Comparison of ENCODE assay signal across 12 cellular contexts in genomic region chr18:7459851-7460774, GRCh38.
DNase-seq lines count a peak whose midpoint lies in the region; ATAC-seq and TF ChIP-seq lines count a peak whose summit lies in the region.
"Had no signal": no experiment of that assay in that cellular context is flagged by ENCODE, and none has a peak within 500 bp of the region (broad histone marks: within the 10 kb centered on the region; RNA-seq: fewer than 3 reads in every experiment).

No MANE protein-coding gene starts in this region.

- H3K79me2 ChIP-seq in fibroblast of lung (ENCODE audit: control insufficient read depth, insufficient read depth, low read length) = no peaks in the 10 kb centered on the region

- peak overlapping the region; percentile 67 for H3K4me2 ChIP-seq in fibroblast of lung (ENCODE audit: extremely low read depth, insufficient read depth, low read length)

- H4K20me1 ChIP-seq in fibroblast of lung (ENCODE audit: control insufficient read depth, extremely low read depth, insufficient read depth, low read length) = no peaks in the 10 kb centered on the region

- no peak overlapping the region for H3K9ac ChIP-seq in fibroblast of lung (ENCODE audit: insufficient read depth, low read length)

- H3K4me3 ChIP-seq in fibroblast of lung (replicated peaks in 1 of 4; ENCODE audit: control extremely low read depth in 1 of 4, insufficient read depth in 1 of 4, low read depth in 3 of 4, low read length in 4 of 4) (peak overlapping the region in 3 of 4 experiments; percentile 19 to 59 (median 36)), thoracic aorta (peak overlapping the region; percentile 65)

- H3K27me3 ChIP-seq in fibroblast of lung (ENCODE audit: control insufficient read depth, insufficient read depth, low read length) (no peaks in the 10 kb centered on the region), thoracic aorta (replicated peaks; ENCODE audit: insufficient read depth) (no peaks in the 10 kb centered on the region)

- H3K27ac Mint-ChIP-seq in nephron = peak overlapping the region; percentile 21 to 59 (median 42)
- no peak overlapping the region for H3K27ac Mint-ChIP-seq in activated naive CD4-positive, alpha-beta T cell treated with anti-CD3 and anti-CD28 coated beads, Interleukin-2, amount 10 ng/mL, durations not matched to agents 7 days and 5 days

- ATAC-seq in thoracic aorta (ENCODE audit: insufficient number of reproducible peaks, low FRiP score, low read depth) (no peak), HG03108 (IDR thresholded peaks at IDR 0.05; ENCODE audit: unreplicated experiment) (no peak), GM19467 (IDR thresholded peaks at IDR 0.05; ENCODE audit: unreplicated experiment) (no peak)

- H3K36me3 Mint-ChIP-seq in nephron (ENCODE audit: low read depth) = no peaks in the 10 kb centered on the region
- no peaks in the 10 kb centered on the region for H3K36me3 Mint-ChIP-seq in activated naive CD4-positive, alpha-beta T cell treated with anti-CD3 and anti-CD28 coated beads, Interleukin-2, amount 10 ng/mL, durations not matched to agents 7 days and 5 days

- TF ChIP-seq CTCF in fibroblast of lung (conservative IDR thresholded peaks at IDR 0.05 in 1 of 2, IDR thresholded peaks at IDR 0.05 in 1 of 2; ENCODE audit: low read depth in 1 of 2, low read length in 2 of 2) = no peak
- TF ChIP-seq CTCF in nephron (IDR thresholded peaks at IDR 0.05; ENCODE audit: unreplicated experiment in 3 of 3) = no peak
- TF ChIP-seq CTCF in thoracic aorta (IDR thresholded peaks at IDR 0.05) = no peak

- H3K9me3 ChIP-seq in fibroblast of lung (ENCODE audit: control insufficient read depth, insufficient read depth, low read depth, low read length) (no peaks in the 10 kb centered on the region), thoracic aorta (no peaks in the 10 kb centered on the region)

- H3K36me3 ChIP-seq in fibroblast of lung (ENCODE audit: control insufficient read depth, insufficient read depth, low read length) (no peaks in the 10 kb centered on the region), thoracic aorta (no peaks in the 10 kb centered on the region)

- peaks cover 13% of the 10 kb centered on the region for H3K27me3 Mint-ChIP-seq in nephron (ENCODE audit: low read depth)
- no peaks in the 10 kb centered on the region for H3K27me3 Mint-ChIP-seq in activated naive CD4-positive, alpha-beta T cell treated with anti-CD3 and anti-CD28 coated beads, Interleukin-2, amount 10 ng/mL, durations not matched to agents 7 days and 5 days

- no peak overlapping the region for H2AFZ ChIP-seq in fibroblast of lung (ENCODE audit: low read length)

- peaks cover 23% of the 10 kb centered on the region for H3K4me1 Mint-ChIP-seq in nephron
- H3K4me1 Mint-ChIP-seq in activated naive CD4-positive, alpha-beta T cell treated with anti-CD3 and anti-CD28 coated beads, Interleukin-2, amount 10 ng/mL, durations not matched to agents 7 days and 5 days = no peaks in the 10 kb centered on the region

- CTCF ChIA-PET in activated naive CD4-positive, alpha-beta T cell treated with anti-CD3 and anti-CD28 coated beads, Interleukin-2, amount 10 ng/mL, durations not matched to agents 7 days and 5 days (lab: Charles Lee) = no interaction called here

- no peaks in the 10 kb centered on the region for H3K9me3 Mint-ChIP-seq in nephron
- no peaks in the 10 kb centered on the region for H3K9me3 Mint-ChIP-seq in activated naive CD4-positive, alpha-beta T cell treated with anti-CD3 and anti-CD28 coated beads, Interleukin-2, amount 10 ng/mL, durations not matched to agents 7 days and 5 days

- peak overlapping the region in 1 of 3 experiments; percentile 23 for H3K4me3 Mint-ChIP-seq in nephron
- no peak overlapping the region for H3K4me3 Mint-ChIP-seq in activated naive CD4-positive, alpha-beta T cell treated with anti-CD3 and anti-CD28 coated beads, Interleukin-2, amount 10 ng/mL, durations not matched to agents 7 days and 5 days

- H3K27ac ChIP-seq in fibroblast of lung (ENCODE audit: insufficient read depth, low read length) = no peak overlapping the region
- no peak overlapping the region for H3K27ac ChIP-seq in thoracic aorta

- H3K4me1 ChIP-seq in fibroblast of lung (ENCODE audit: control insufficient read depth, extremely low read depth, insufficient read depth, low read length) (no peaks in the 10 kb centered on the region), thoracic aorta (ENCODE audit: control insufficient read depth in 1 of 2, low read depth in 2 of 2) (peaks cover 0 to 5% of the 10 kb centered on the region in 2 donors)

- DNase-seq in NOMO-1 treated with dmso at 0.1 percent for 144 hours (lab: John Stamatoyannopoulos, UW; ENCODE audit: unreplicated experiment) (peak; percentile 48), fibroblast of lung (ENCODE audit: low read depth in 2 of 2) (peak in 1 of 2 donors; percentile 5), thoracic aorta (ENCODE audit: low spot score) (no peak)
- DNase-seq in activated effector memory CD4-positive, alpha-beta T cell treated with anti-CD3 and anti-CD28 coated beads, Interleukin-2, amount 50 U/mL, for 16 hours = no peak
- DNase-seq in activated naive CD4-positive, alpha-beta T cell treated with anti-CD3 and anti-CD28 coated beads, Interleukin-2, amount 10 ng/mL, durations not matched to agents 7 days and 5 days = no peak
- DNase-seq: dermis blood vessel endothelial cell; DMS79 treated with DMSO at 0.1 percent for 48 hours; islet precursor cell; stimulated activated CD4-positive, alpha-beta T cell treated with anti-CD3 and anti-CD28 coated beads, Interleukin-2, amount 100 ng/mL, for 24 hours had no signal
